In genomic region chrX:139213241-139213709, GRCh38 we compare ENCODE assay signal across 1 cellular context.
TF ChIP-seq lines count a peak whose summit lies in the region.

No MANE protein-coding gene starts in this region.

TF ChIP-seq in K562, 482 proteins besides CTCF, POLR2A, EP300 and RAD21 (continued from another document and continues in another):
- TF ChIP-seq MGA (IDR thresholded peaks at IDR 0.05) (no peak), ZNF445 (CRISPR knock-in tag; IDR thresholded peaks at IDR 0.05; ENCODE audit: low read depth) (no peak), ZNF699 (CRISPR knock-in tag; IDR thresholded peaks at IDR 0.05; ENCODE audit: insufficient replicate concordance) (no peak), PHF8 (IDR thresholded peaks at IDR 0.05; ENCODE audit: borderline replicate concordance, low read length) (no peak), NR4A1 (CRISPR knock-in tag; IDR thresholded peaks at IDR 0.05) (no peak), NR4A1 (tag; IDR thresholded peaks at IDR 0.05) (no peak), BRF1 (IDR thresholded peaks at IDR 0.05; ENCODE audit: borderline replicate concordance, extremely low read depth, insufficient read length) (no peak), ZBTB40 (IDR thresholded peaks at IDR 0.05) (no peak), ZBTB40 (CRISPR knock-in tag; IDR thresholded peaks at IDR 0.05) (no peak), SOX6 (IDR thresholded peaks at IDR 0.05) (peak; percentile 100), ZNF507 (tag; conservative IDR thresholded peaks at IDR 0.05) (no peak), MAFK (IDR thresholded peaks at IDR 0.05; ENCODE audit: low read length) (no peak), ZNF695 (CRISPR knock-in tag; IDR thresholded peaks at IDR 0.05) (no peak), PHF20 (IDR thresholded peaks at IDR 0.05; ENCODE audit: partially characterized antibody) (no peak), FOSL1 (tag; conservative IDR thresholded peaks at IDR 0.05) (peak; percentile 73), ZNF232 (CRISPR knock-in tag; IDR thresholded peaks at IDR 0.05) (no peak), ZBTB8A (IDR thresholded peaks at IDR 0.05; ENCODE audit: partially characterized antibody) (no peak), ZNF431 (CRISPR knock-in tag; IDR thresholded peaks at IDR 0.05) (no peak), ZNF354B (CRISPR knock-in tag; IDR thresholded peaks at IDR 0.05) (no peak), HNRNPK (IDR thresholded peaks at IDR 0.05; ENCODE audit: low read depth, low read length, poor library complexity, severe bottlenecking) (no peak), ERF (CRISPR knock-in tag; IDR thresholded peaks at IDR 0.05) (no peak), TOE1 (IDR thresholded peaks at IDR 0.05; ENCODE audit: borderline replicate concordance) (peak; percentile 37; the same call in 1 of the 2 replicates), TOE1 (CRISPR knock-in tag; IDR thresholded peaks at IDR 0.05; ENCODE audit: borderline replicate concordance, low read depth) (no peak), GMEB1 (CRISPR knock-in tag; IDR thresholded peaks at IDR 0.05) (no peak), KLF10 (CRISPR knock-in tag; IDR thresholded peaks at IDR 0.05) (no peak), MCM2 (IDR thresholded peaks at IDR 0.05; ENCODE audit: low read depth) (no peak), CXXC5 (CRISPR knock-in tag; IDR thresholded peaks at IDR 0.05) (no peak; the same call in 1 of the 2 replicates), MYC (IDR thresholded peaks at IDR 0.05; ENCODE audit: low read depth, low read length) (peak; percentile 44; the same call in 1 of the 2 replicates), MYC (CRISPR knock-in tag; IDR thresholded peaks at IDR 0.05; ENCODE audit: borderline replicate concordance, low read depth) (no peak), CUX1 (CRISPR knock-in tag; IDR thresholded peaks at IDR 0.05) (no peak), NONO (IDR thresholded peaks at IDR 0.05; ENCODE audit: low read depth in 2 of 2, low read length in 1 of 2) (no peak), GATA2 (CRISPR knock-in tag; IDR thresholded peaks at IDR 0.05) (no peak)
